In genomic region chr14:99441918-99442317, GRCh38 we compare ENCODE assay signal across 23 cellular contexts. TPM values are rescaled to one million over a fixed set of nuclear protein-coding genes. Genes with fewer than 3 reads are reported as not detected.
DNase-seq lines count a peak whose midpoint lies in the region; ATAC-seq and TF ChIP-seq lines count a peak whose summit lies in the region.
"Had no signal": no experiment of that assay in that cellular context is flagged by ENCODE, and none has a peak within 500 bp of the region (broad histone marks: within the 10 kb centered on the region; RNA-seq: fewer than 3 reads in every experiment).

No MANE protein-coding gene starts in this region.

- H3K4me3 Mint-ChIP-seq in activated naive CD4-positive, alpha-beta T cell treated with anti-CD3 and anti-CD28 coated beads for 36 hours, result no peak overlapping the region
- no peak overlapping the region for H3K4me3 Mint-ChIP-seq in T-cell
- no peak overlapping the region for H3K4me3 Mint-ChIP-seq in natural killer cell treated with Interleukin-12 subunit alpha and Interleukin-12 subunit beta and Interleukin-15 and Interleukin-18, amount 100 ng/mL, for 72 hours
- H3K4me3 Mint-ChIP-seq: HFFc6 had no signal

- no peak overlapping the region for H2AFZ ChIP-seq in OCI-LY7 (ENCODE audit: low read length)

- H3K27ac Mint-ChIP-seq in activated naive CD4-positive, alpha-beta T cell treated with anti-CD3 and anti-CD28 coated beads for 36 hours, result no peak overlapping the region
- H3K27ac Mint-ChIP-seq in T-cell, result peak overlapping the region; percentile 40 to 44
- H3K27ac Mint-ChIP-seq in natural killer cell treated with Interleukin-12 subunit alpha and Interleukin-12 subunit beta and Interleukin-15 and Interleukin-18, amount 100 ng/mL, for 72 hours, result peak overlapping the region; percentile 14 to 80
- H3K27ac Mint-ChIP-seq: HFFc6 had no signal

- DNase-seq in activated naive CD4-positive, alpha-beta T cell treated with Interleukin-2 at 50 U/mL for 16 hours, result peak; percentile 12
- DNase-seq in activated naive CD4-positive, alpha-beta T cell treated with anti-CD3 and anti-CD28 coated beads for 36 hours, result no peak
- no peak for DNase-seq in T-cell
- DNase-seq in natural killer cell treated with Interleukin-12 subunit alpha and Interleukin-12 subunit beta and Interleukin-15 and Interleukin-18, amount 100 ng/mL, for 72 hours (ENCODE audit: low spot score), result no peak
- no peak for DNase-seq in OCI-LY7 (ENCODE audit: low spot score)
- DNase-seq: amniotic stem cell; Calu3; effector CD8-positive, alpha-beta T cell; HFFc6; left ventricle myocardium superior; naive thymus-derived CD4-positive, alpha-beta T cell; NCI-H187; NCI-H2171 treated with DMSO at 0.1 percent for 48 hours; NCI-H524 treated with DMSO at 0.1 percent for 48 hours; RPMI8226; small intestine; stimulated activated CD4-positive, alpha-beta T cell treated with anti-CD3 and anti-CD28 coated beads, Interleukin-2, amount 100 ng/mL, for 48 hours; stimulated activated naive CD8-positive, alpha-beta T cell treated with anti-CD3 and anti-CD28 coated beads, Interleukin-15, Interleukin-2, amounts not matched to agents 100 U/mL and 50 U/mL, for 24 hours had no signal

- CTCF ChIA-PET in activated naive CD4-positive, alpha-beta T cell treated with anti-CD3 and anti-CD28 coated beads for 36 hours (lab: Charles Lee), result no interaction called here
- CTCF ChIA-PET in T-cell (lab: Charles Lee) (no interaction called here), OCI-LY7 (lab: Charles Lee; ENCODE audit: unreplicated experiment) (no interaction called here)

- intact Hi-C loops in activated naive CD4-positive, alpha-beta T cell treated with anti-CD3 and anti-CD28 coated beads for 36 hours (cut with micrococcal nuclease), result no loop called here
- intact Hi-C loops in OCI-LY7 (cut with micrococcal nuclease; ENCODE audit: unreplicated experiment), result no loop called here

- no peaks in the 10 kb centered on the region for H3K4me1 ChIP-seq in OCI-LY7 (ENCODE audit: insufficient read depth, low read length, poor library complexity, severe bottlenecking)
- H3K4me1 ChIP-seq: breast epithelium had no signal

- H3K9me3 Mint-ChIP-seq in activated naive CD4-positive, alpha-beta T cell treated with anti-CD3 and anti-CD28 coated beads for 36 hours, result no peaks in the 10 kb centered on the region
- H3K9me3 Mint-ChIP-seq in T-cell, result no peaks in the 10 kb centered on the region
- no peaks in the 10 kb centered on the region for H3K9me3 Mint-ChIP-seq in natural killer cell treated with Interleukin-12 subunit alpha and Interleukin-12 subunit beta and Interleukin-15 and Interleukin-18, amount 100 ng/mL, for 72 hours
- H3K9me3 Mint-ChIP-seq: HFFc6; naive thymus-derived CD4-positive, alpha-beta T cell had no signal

- POLR2A ChIA-PET in T-cell (lab: Charles Lee), result no interaction called here
- POLR2A ChIA-PET in OCI-LY7 (lab: Charles Lee), result no interaction called here

- peaks cover 19% of the 10 kb centered on the region for H3K4me1 Mint-ChIP-seq in activated naive CD4-positive, alpha-beta T cell treated with anti-CD3 and anti-CD28 coated beads for 36 hours (ENCODE audit: low read depth)
- peaks cover 35 to 39% (median 39%) of the 10 kb centered on the region in 3 donors for H3K4me1 Mint-ChIP-seq in T-cell
- H3K4me1 Mint-ChIP-seq in natural killer cell treated with Interleukin-12 subunit alpha and Interleukin-12 subunit beta and Interleukin-15 and Interleukin-18, amount 100 ng/mL, for 72 hours (ENCODE audit: low read depth in 2 of 2), result peaks cover 38 to 51% of the 10 kb centered on the region in 2 donors

- no peaks in the 10 kb centered on the region for H3K27me3 Mint-ChIP-seq in activated naive CD4-positive, alpha-beta T cell treated with anti-CD3 and anti-CD28 coated beads for 36 hours (ENCODE audit: low read depth)
- H3K27me3 Mint-ChIP-seq in T-cell, result no peaks in the 10 kb centered on the region
- H3K27me3 Mint-ChIP-seq in natural killer cell treated with Interleukin-12 subunit alpha and Interleukin-12 subunit beta and Interleukin-15 and Interleukin-18, amount 100 ng/mL, for 72 hours, result no peaks in the 10 kb centered on the region
- H3K27me3 Mint-ChIP-seq: naive thymus-derived CD4-positive, alpha-beta T cell had no signal

- peaks cover 39% of the 10 kb centered on the region for H3K36me3 Mint-ChIP-seq in activated naive CD4-positive, alpha-beta T cell treated with anti-CD3 and anti-CD28 coated beads for 36 hours (ENCODE audit: low read depth)
- H3K36me3 Mint-ChIP-seq in T-cell, result peaks cover 64% of the 10 kb centered on the region
- peaks cover 17% of the 10 kb centered on the region for H3K36me3 Mint-ChIP-seq in natural killer cell treated with Interleukin-12 subunit alpha and Interleukin-12 subunit beta and Interleukin-15 and Interleukin-18, amount 100 ng/mL, for 72 hours

- H4K20me1 ChIP-seq in OCI-LY7 (ENCODE audit: insufficient read depth, low read length), result no peaks in the 10 kb centered on the region

- BruUV-seq in OCI-LY7 (replicated peaks; lab: Mats Ljungman, UMichigan), result no TSS peak

- ATAC-seq in GM18511 (IDR thresholded peaks at IDR 0.05; ENCODE audit: unreplicated experiment) (peak; percentile 74), T-cell (replicated peaks in 1 of 4) (peak in 3 of 4 experiments; percentile 55 to 71 (median 57)), HG03520 (IDR thresholded peaks at IDR 0.05; ENCODE audit: unreplicated experiment) (no peak), HG03571 (IDR thresholded peaks at IDR 0.05; ENCODE audit: unreplicated experiment) (no peak)
- peak in 1 of 2 donors; percentile 56 for ATAC-seq in natural killer cell treated with Interleukin-12 subunit alpha and Interleukin-12 subunit beta and Interleukin-15 and Interleukin-18, amount 100 ng/mL, for 72 hours
- ATAC-seq: esophagus mucosa; stimulated activated naive CD8-positive, alpha-beta T cell treated with anti-CD3 and anti-CD28 coated beads, Interleukin-15, Interleukin-2, amounts not matched to agents 100 U/mL and 50 U/mL, for 24 hours had no signal

- H3K9me2 ChIP-seq in OCI-LY7 (ENCODE audit: insufficient read depth, low read length), result no peaks in the 10 kb centered on the region

- no peak overlapping the region for H3K4me3 ChIP-seq in OCI-LY7 (ENCODE audit: low read depth, low read length, poor library complexity, severe bottlenecking)
- H3K4me3 ChIP-seq: breast epithelium had no signal

- peaks cover 54% of the 10 kb centered on the region for H3K36me3 ChIP-seq in OCI-LY7 (ENCODE audit: insufficient read depth, low read length)
- H3K36me3 ChIP-seq: breast epithelium had no signal

- no peak overlapping the region for H3K4me2 ChIP-seq in OCI-LY7 (ENCODE audit: low read length)

- no peak overlapping the region for H3K27ac ChIP-seq in OCI-LY7 (ENCODE audit: low read depth, low read length, poor library complexity, severe bottlenecking)
- H3K27ac ChIP-seq: breast epithelium had no signal

- H3K9me3 ChIP-seq in OCI-LY7 (ENCODE audit: low read length), result no peaks in the 10 kb centered on the region
- H3K9me3 ChIP-seq: breast epithelium had no signal

- no peak for TF ChIP-seq CTCF in OCI-LY7 (conservative IDR thresholded peaks at IDR 0.05; ENCODE audit: low read length)

- no peaks in the 10 kb centered on the region for H3K79me2 ChIP-seq in OCI-LY7 (ENCODE audit: insufficient read depth, low read depth, low read length)

RNA-seq across cellular contexts. Expression of gene SETD3, which starts 38.7 kb away (rescaled TPM):
- 10 to 100 TPM; 43.3 to 48.1 TPM for total RNA-seq in activated naive CD4-positive, alpha-beta T cell treated with anti-CD3 and anti-CD28 coated beads for 36 hours
- total RNA-seq in T-cell (10 to 100 TPM; 47.7 to 64.6 (median 52.4) TPM), OCI-LY7 (2022) (62.1 and 65.5 TPM in 2 replicates)
- 10 to 100 TPM; 80.6 to 96.7 TPM for total RNA-seq in natural killer cell treated with Interleukin-12 subunit alpha and Interleukin-12 subunit beta and Interleukin-15 and Interleukin-18, amount 100 ng/mL, for 72 hours
- total RNA-seq in OCI-LY7 (2014; rRNA removed; shearing (Covaris generic)), result 42.4 and 45.2 TPM in 2 replicates

RNA-seq across cellular contexts. Expression of gene CCNK, which starts 39.3 kb away (rescaled TPM):
- total RNA-seq in activated naive CD4-positive, alpha-beta T cell treated with anti-CD3 and anti-CD28 coated beads for 36 hours, result 10 to 100 TPM; 90.7 to 99.0 TPM
- 100 to 1,000 TPM in 2 of 5 donors, 10 to 100 TPM in 3; 61.8 to 138 (median 74.6) TPM for total RNA-seq in T-cell
- 100 to 1,000 TPM in 1 of 2 donors, 10 to 100 TPM in 1; 78.6 to 105 TPM for total RNA-seq in natural killer cell treated with Interleukin-12 subunit alpha and Interleukin-12 subunit beta and Interleukin-15 and Interleukin-18, amount 100 ng/mL, for 72 hours
- total RNA-seq in OCI-LY7 (2014; rRNA removed; shearing (Covaris generic)), result 25.1 and 38.8 TPM in 2 replicates
- 69.0 and 76.3 TPM in 2 replicates for total RNA-seq in OCI-LY7 (2022)

Comparison
In these comparisons a context has a peak if more than half of its experiments do, and no peak if none do; other contexts are left out.
1. ATAC-seq: peak in GM18511 (single experiment) and T-cell (3 of 4); none in HG03520 (single experiment) and HG03571 (single experiment).